In the genomic region with DNA sequence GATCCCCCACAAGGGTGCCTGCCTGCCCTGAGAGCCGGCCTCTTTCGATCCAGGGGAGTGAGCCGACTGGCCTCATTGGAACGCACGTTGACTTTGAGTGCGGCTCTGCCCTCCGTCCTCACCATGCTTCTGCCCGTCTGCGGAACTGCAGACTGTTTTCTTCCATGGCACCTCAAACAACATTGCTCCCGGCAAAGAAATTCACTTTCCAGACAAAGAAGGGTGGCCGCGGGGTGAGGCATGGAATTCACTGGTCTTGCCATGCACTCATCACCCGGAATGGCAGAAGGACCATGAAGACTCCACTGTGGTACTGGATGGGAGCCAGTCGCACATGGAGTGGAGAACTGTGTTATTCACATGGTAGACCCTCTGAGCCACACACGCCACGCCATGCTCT, we compare ENCODE assay signal across 20 cellular contexts.
DNase-seq lines count a peak whose midpoint lies in the region; ATAC-seq and TF ChIP-seq lines count a peak whose summit lies in the region.
"Had no signal": no experiment of that assay in that cellular context is flagged by ENCODE, and none has a peak within 500 bp of the region (broad histone marks: within the 10 kb centered on the region; RNA-seq: fewer than 3 reads in every experiment).

No MANE protein-coding gene starts in this region.

- no peaks in the 10 kb centered on the region for H4K20me1 ChIP-seq in BLaER1

- no peak overlapping the region for H3K4ac ChIP-seq in neuronal stem cell (ENCODE audit: low read length)

- no peak overlapping the region for H3K4me3 ChIP-seq in BLaER1
- H3K4me3 ChIP-seq in H7 (ENCODE audit: insufficient read depth, low read depth, low read length), result no peak overlapping the region
- peak overlapping the region in 1 of 2 donors; percentile 16 for H3K4me3 ChIP-seq in neuronal stem cell (ENCODE audit: low read length in 2 of 2)
- no peak overlapping the region for H3K4me3 ChIP-seq in upper lobe of right lung
- H3K4me3 ChIP-seq: A549, GM12878, GM23338, HAP-1 had no signal

- H2BK120ac ChIP-seq in neuronal stem cell (ENCODE audit: low read depth, low read length), result no peak overlapping the region

- intact Hi-C loops in upper lobe of right lung (cut with DNase I), result no loop called here

- H3K4me1 ChIP-seq in BLaER1 (peaks cover 84% of the 10 kb centered on the region), neuronal stem cell (ENCODE audit: control insufficient read depth in 2 of 2, insufficient read depth in 1 of 2, low read depth in 1 of 2, low read length in 2 of 2) (no peaks in the 10 kb centered on the region), upper lobe of right lung (no peaks in the 10 kb centered on the region)
- H3K4me1 ChIP-seq: A549, HAP-1 had no signal

- H2BK12ac ChIP-seq in neuronal stem cell (ENCODE audit: low read length), result no peak overlapping the region

- H3K23ac ChIP-seq in neuronal stem cell (ENCODE audit: low read depth, low read length, poor library complexity), result no peak overlapping the region

- no peak for ATAC-seq in upper lobe of right lung
- no peak for ATAC-seq in HG03457 (IDR thresholded peaks at IDR 0.05; ENCODE audit: unreplicated experiment)
- ATAC-seq in SK-N-SH treated with all-trans-retinoic acid at 6 μM for 48 hours, result no peak
- no peak for ATAC-seq in HG02588 (IDR thresholded peaks at IDR 0.05; ENCODE audit: unreplicated experiment)
- ATAC-seq: A549, GM12878, GM23338 had no signal

- H3K79me1 ChIP-seq in neuronal stem cell (ENCODE audit: low read depth, low read length), result peaks cover 2% of the 10 kb centered on the region

- no peak overlapping the region for H2AFZ ChIP-seq in neuronal stem cell (ENCODE audit: low read length)
- H2AFZ ChIP-seq: GM23338 had no signal

- no peak overlapping the region for H3K18ac ChIP-seq in neuronal stem cell (ENCODE audit: low read length)

- DNase-seq in H7 (peak; percentile 14), neuronal stem cell (ENCODE audit: low spot score) (no peak), upper lobe of right lung (peak; percentile 43)
- DNase-seq: 8988T; ACHN; CD4-positive, alpha-beta T cell; CD8-positive, alpha-beta memory T cell; DMS 273 treated with DMSO at 0.1 percent for 48 hours; DMS79; EL; GDM1; HFFc6 had no signal

- H3K36me3 ChIP-seq in BLaER1 (peaks cover 7% of the 10 kb centered on the region; the same call in 1 of the 2 replicates), H7 (replicated peaks; ENCODE audit: control insufficient read depth, insufficient read depth, low read length) (no peaks in the 10 kb centered on the region), neuronal stem cell (replicated peaks in 1 of 2; ENCODE audit: control insufficient read depth in 2 of 2, insufficient read depth in 2 of 2, low read length in 2 of 2) (no peaks in the 10 kb centered on the region), upper lobe of right lung (no peaks in the 10 kb centered on the region)
- H3K36me3 ChIP-seq: HAP-1 had no signal

- H3K14ac ChIP-seq in neuronal stem cell (ENCODE audit: low read length), result no peak overlapping the region

- peaks cover 17% of the 10 kb centered on the region for H3K9me3 ChIP-seq in BLaER1
- H3K9me3 ChIP-seq in neuronal stem cell (replicated peaks in 1 of 2; ENCODE audit: control insufficient read depth in 2 of 2, insufficient read depth in 1 of 2, low read depth in 1 of 2, low read length in 2 of 2), result no peaks in the 10 kb centered on the region
- H3K9me3 ChIP-seq in upper lobe of right lung, result no peaks in the 10 kb centered on the region
- H3K9me3 ChIP-seq: A549, HAP-1 had no signal

- H3K4me2 ChIP-seq in BLaER1, result peak overlapping the region; percentile 92
- H3K4me2 ChIP-seq in neuronal stem cell (ENCODE audit: insufficient read depth, low read length, poor library complexity, severe bottlenecking), result no peak overlapping the region
- H3K4me2 ChIP-seq: A549, GM23338 had no signal

- no peak overlapping the region for H2BK15ac ChIP-seq in neuronal stem cell (ENCODE audit: low read length)

- TF ChIP-seq CTCF in upper lobe of right lung (IDR thresholded peaks at IDR 0.05), result no peak

- no peak overlapping the region for H4K8ac ChIP-seq in neuronal stem cell (ENCODE audit: low read depth, low read length)

- H3K9ac ChIP-seq in BLaER1, result peak overlapping the region; percentile 51; the same call in 1 of the 2 replicates
- no peak overlapping the region for H3K9ac ChIP-seq in neuronal stem cell (ENCODE audit: low read depth, low read length, poor library complexity)

- H2BK5ac ChIP-seq in neuronal stem cell (ENCODE audit: low read length), result no peak overlapping the region

- H3K27ac ChIP-seq in BLaER1 (peak overlapping the region; percentile 76), neuronal stem cell (replicated peaks; ENCODE audit: low read length) (no peak overlapping the region), upper lobe of right lung (no peak overlapping the region)
- H3K27ac ChIP-seq: A549 had no signal

- H2AK5ac ChIP-seq in neuronal stem cell (ENCODE audit: low read depth, low read length), result peak overlapping the region; percentile 27

- no peak overlapping the region for H4K91ac ChIP-seq in neuronal stem cell (ENCODE audit: low read depth, low read length, poor library complexity)

- no CpG with 5 or more reads among the region's 16 CpGs for WGBS in neuronal stem cell (ENCODE audit: extremely low coverage in 2 of 2, insufficient read length in 2 of 2, insufficient replicate concordance in 1 of 2), 2 donors

- H3K27me3 ChIP-seq in BLaER1 (no peaks in the 10 kb centered on the region), H7 (ENCODE audit: control insufficient read depth, insufficient read depth, low read length) (peaks cover 2% of the 10 kb centered on the region; the same call in 1 of the 2 replicates), neuronal stem cell (ENCODE audit: control insufficient read depth in 3 of 3, insufficient read depth in 3 of 3, low read depth in 1 of 3, low read length in 3 of 3) (peaks cover 0 to 9% (median 0%) of the 10 kb centered on the region in 3 experiments), upper lobe of right lung (no peaks in the 10 kb centered on the region)

TF ChIP-seq in SK-N-SH treated with all-trans-retinoic acid at 6 μM for 48 hours, 23 proteins besides CTCF, POLR2A, EP300 and RAD21:
- TF ChIP-seq ZFP3 (CRISPR knock-in tag; IDR thresholded peaks at IDR 0.05), result no peak
- no peak for TF ChIP-seq ZC3H10 (CRISPR knock-in tag; IDR thresholded peaks at IDR 0.05)
- TF ChIP-seq TOX (CRISPR knock-in tag; IDR thresholded peaks at IDR 0.05; ENCODE audit: borderline replicate concordance), result no peak
- TF ChIP-seq, protein P1, sequence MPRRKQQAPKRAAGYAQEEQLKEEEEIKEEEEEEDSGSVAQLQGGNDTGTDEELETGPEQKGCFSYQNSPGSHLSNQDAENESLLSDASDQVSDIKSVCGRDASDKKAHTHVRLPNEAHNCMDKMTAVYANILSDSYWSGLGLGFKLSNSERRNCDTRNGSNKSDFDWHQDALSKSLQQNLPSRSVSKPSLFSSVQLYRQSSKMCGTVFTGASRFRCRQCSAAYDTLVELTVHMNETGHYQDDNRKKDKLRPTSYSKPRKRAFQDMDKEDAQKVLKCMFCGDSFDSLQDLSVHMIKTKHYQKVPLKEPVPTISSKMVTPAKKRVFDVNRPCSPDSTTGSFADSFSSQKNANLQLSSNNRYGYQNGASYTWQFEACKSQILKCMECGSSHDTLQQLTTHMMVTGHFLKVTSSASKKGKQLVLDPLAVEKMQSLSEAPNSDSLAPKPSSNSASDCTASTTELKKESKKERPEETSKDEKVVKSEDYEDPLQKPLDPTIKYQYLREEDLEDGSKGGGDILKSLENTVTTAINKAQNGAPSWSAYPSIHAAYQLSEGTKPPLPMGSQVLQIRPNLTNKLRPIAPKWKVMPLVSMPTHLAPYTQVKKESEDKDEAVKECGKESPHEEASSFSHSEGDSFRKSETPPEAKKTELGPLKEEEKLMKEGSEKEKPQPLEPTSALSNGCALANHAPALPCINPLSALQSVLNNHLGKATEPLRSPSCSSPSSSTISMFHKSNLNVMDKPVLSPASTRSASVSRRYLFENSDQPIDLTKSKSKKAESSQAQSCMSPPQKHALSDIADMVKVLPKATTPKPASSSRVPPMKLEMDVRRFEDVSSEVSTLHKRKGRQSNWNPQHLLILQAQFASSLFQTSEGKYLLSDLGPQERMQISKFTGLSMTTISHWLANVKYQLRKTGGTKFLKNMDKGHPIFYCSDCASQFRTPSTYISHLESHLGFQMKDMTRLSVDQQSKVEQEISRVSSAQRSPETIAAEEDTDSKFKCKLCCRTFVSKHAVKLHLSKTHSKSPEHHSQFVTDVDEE (CRISPR knock-in tag; IDR thresholded peaks at IDR 0.05), result no peak
- no peak for TF ChIP-seq CSDC2 (CRISPR knock-in tag; IDR thresholded peaks at IDR 0.05)
- TF ChIP-seq, protein P2, sequence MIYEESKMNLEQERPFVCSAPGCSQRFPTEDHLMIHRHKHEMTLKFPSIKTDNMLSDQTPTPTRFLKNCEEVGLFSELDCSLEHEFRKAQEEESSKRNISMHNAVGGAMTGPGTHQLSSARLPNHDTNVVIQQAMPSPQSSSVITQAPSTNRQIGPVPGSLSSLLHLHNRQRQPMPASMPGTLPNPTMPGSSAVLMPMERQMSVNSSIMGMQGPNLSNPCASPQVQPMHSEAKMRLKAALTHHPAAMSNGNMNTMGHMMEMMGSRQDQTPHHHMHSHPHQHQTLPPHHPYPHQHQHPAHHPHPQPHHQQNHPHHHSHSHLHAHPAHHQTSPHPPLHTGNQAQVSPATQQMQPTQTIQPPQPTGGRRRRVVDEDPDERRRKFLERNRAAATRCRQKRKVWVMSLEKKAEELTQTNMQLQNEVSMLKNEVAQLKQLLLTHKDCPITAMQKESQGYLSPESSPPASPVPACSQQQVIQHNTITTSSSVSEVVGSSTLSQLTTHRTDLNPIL (CRISPR knock-in tag; IDR thresholded peaks at IDR 0.05; ENCODE audit: low read depth), result no peak
- no peak for TF ChIP-seq RARB (CRISPR knock-in tag; IDR thresholded peaks at IDR 0.05)
